Comparison of ENCODE assay signal across 13 cellular contexts in genomic region chr11:68610452-68611116, GRCh38.
DNase-seq lines count a peak whose midpoint lies in the region; TF ChIP-seq lines count a peak whose summit lies in the region.
"Had no signal": no experiment of that assay in that cellular context is flagged by ENCODE, and none has a peak within 500 bp of the region (broad histone marks: within the 10 kb centered on the region; RNA-seq: fewer than 3 reads in every experiment).

No MANE protein-coding gene starts in this region.

- H3K4me3 ChIP-seq in SK-N-SH (ENCODE audit: low read depth in 2 of 2, low read length in 1 of 2) (no peak overlapping the region), retinal pigment epithelial cell (ENCODE audit: low read length) (no peak overlapping the region)

- no CpG with 5 or more reads among the region's 1 CpG for WGBS in SK-N-SH (ENCODE audit: low lambda C conversion rate)

- no peaks in the 10 kb centered on the region for H3F3A ChIP-seq in SK-N-SH (replicated peaks; ENCODE audit: insufficient read depth)

- peak; percentile 74 for TF ChIP-seq RAD21 in SK-N-SH (IDR thresholded peaks at IDR 0.05; ENCODE audit: low read length)

- H3K36me3 ChIP-seq in SK-N-SH (replicated peaks in 1 of 2; ENCODE audit: control insufficient read depth in 1 of 2, insufficient read depth in 2 of 2, low read length in 1 of 2), result peaks cover 69 to 89% of the 10 kb centered on the region in 2 experiments

- no peaks in the 10 kb centered on the region for H3K9me2 ChIP-seq in SK-N-SH

- TF ChIP-seq EP300 in SK-N-SH (IDR thresholded peaks at IDR 0.05; ENCODE audit: borderline replicate concordance in 1 of 2, low read depth in 1 of 2, low read length in 1 of 2), result no peak

- H3K27ac ChIP-seq in SK-N-SH (ENCODE audit: low read depth in 2 of 2, low read length in 1 of 2), result peak overlapping the region in 1 of 2 experiments; percentile 11; a peak in 1 of 4 replicates

- H4K20me1 ChIP-seq in SK-N-SH (ENCODE audit: insufficient read depth), result no peaks in the 10 kb centered on the region

- POLR2A ChIA-PET in SK-N-SH (lab: Yijun Ruan, JAX), result interaction anchor here (0.6 to 1.2 kb wide), 2 partner anchors 279 to 1029 kb away, joined by 4 read pairs; no protein-coding TSS in a partner anchor

- H3K9ac ChIP-seq in SK-N-SH, result no peak overlapping the region

- H3K79me2 ChIP-seq in SK-N-SH (ENCODE audit: insufficient read depth), result no peaks in the 10 kb centered on the region

- H2AFZ ChIP-seq in SK-N-SH (ENCODE audit: low read depth), result no peak overlapping the region

- peak; percentile 1 for DNase-seq in NCI-H1694 (lab: John Stamatoyannopoulos, UW)
- no peak for DNase-seq in NCI-H1694 treated with DMSO at 0.1 percent for 48 hours (lab: John Stamatoyannopoulos, UW)
- peak; percentile 67 for DNase-seq in SK-N-SH
- peak; percentile 25 for DNase-seq in fibroblast of peridontal ligament (ENCODE audit: extremely low read depth)
- no peak for DNase-seq in retinal pigment epithelial cell (ENCODE audit: low read depth)
- DNase-seq in middle frontal gyrus (ENCODE audit: extremely low spot score, low spot score), result no peak
- DNase-seq in NCI-H82 (lab: John Stamatoyannopoulos, UW), result no peak
- no peak for DNase-seq in SK-N-DZ (ENCODE audit: low spot score)
- DNase-seq: activated CD4-positive, alpha-beta T cell treated with anti-CD3 and anti-CD28 coated beads, Interleukin-2, amount 10 ng/mL, durations not matched to agents 24 days and 14 days; activated naive CD4-positive, alpha-beta T cell treated with Interleukin-2 at 50 U/mL for 16 hours; effector memory CD4-positive, alpha-beta T cell; NCI-H2081 treated with DMSO at 0.1 percent for 48 hours; nucleus accumbens had no signal

- no peak overlapping the region for H3K4me2 ChIP-seq in SK-N-SH

- no peaks in the 10 kb centered on the region for H3K9me3 ChIP-seq in SK-N-SH

- H3K27me3 ChIP-seq in SK-N-SH (ENCODE audit: insufficient read depth), result no peaks in the 10 kb centered on the region

- H3K4me1 ChIP-seq in SK-N-SH (ENCODE audit: control insufficient read depth in 1 of 2, insufficient read depth in 2 of 2, low read depth in 1 of 2, low read length in 1 of 2), result no peaks in the 10 kb centered on the region; a peak in 2 of 4 replicates

- TF ChIP-seq CTCF in SK-N-SH (IDR thresholded peaks at IDR 0.05) (peak; percentile 53), retinal pigment epithelial cell (conservative IDR thresholded peaks at IDR 0.05; ENCODE audit: low read depth, low read length) (peak; percentile 26)

- CTCF ChIA-PET in SK-N-SH (lab: Yijun Ruan, JAX), result interaction anchor here (0.6 to 3.1 kb wide), 32 partner anchors 9 to 477 kb away, joined by 3 to 23 read pairs (median 4); no protein-coding TSS in a partner anchor

TF ChIP-seq in SK-N-SH, 30 proteins besides CTCF, POLR2A, EP300 and RAD21:
- TF ChIP-seq SMC3 (IDR thresholded peaks at IDR 0.05; ENCODE audit: low read depth, low read length), result peak; percentile 48; the same call in 1 of the 2 replicates
- TF ChIP-seq, protein P1, sequence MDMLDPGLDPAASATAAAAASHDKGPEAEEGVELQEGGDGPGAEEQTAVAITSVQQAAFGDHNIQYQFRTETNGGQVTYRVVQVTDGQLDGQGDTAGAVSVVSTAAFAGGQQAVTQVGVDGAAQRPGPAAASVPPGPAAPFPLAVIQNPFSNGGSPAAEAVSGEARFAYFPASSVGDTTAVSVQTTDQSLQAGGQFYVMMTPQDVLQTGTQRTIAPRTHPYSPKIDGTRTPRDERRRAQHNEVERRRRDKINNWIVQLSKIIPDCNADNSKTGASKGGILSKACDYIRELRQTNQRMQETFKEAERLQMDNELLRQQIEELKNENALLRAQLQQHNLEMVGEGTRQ (IDR thresholded peaks at IDR 0.05; ENCODE audit: borderline replicate concordance, low read depth, low read length), result no peak

Comparison
In these comparisons a context has a peak if more than half of its experiments do, and no peak if none do; other contexts are left out.
1. DNase-seq: peak in NCI-H1694 (single experiment), SK-N-SH (single experiment) and fibroblast of peridontal ligament (single experiment); none in NCI-H1694 treated with DMSO at 0.1 percent for 48 hours (single experiment), retinal pigment epithelial cell (single experiment), middle frontal gyrus (single experiment), NCI-H82 (single experiment) and SK-N-DZ (single experiment).